17 cellular contexts compared by ENCODE assay signal in genomic region chr5:89901983-89902382, GRCh38.
DNase-seq lines count a peak whose midpoint lies in the region; ATAC-seq and TF ChIP-seq lines count a peak whose summit lies in the region.
"Had no signal": no experiment of that assay in that cellular context is flagged by ENCODE, and none has a peak within 500 bp of the region (broad histone marks: within the 10 kb centered on the region; RNA-seq: fewer than 3 reads in every experiment).

No MANE protein-coding gene starts in this region.

- peak overlapping the region; percentile 36 for H3K27ac ChIP-seq in vagina
- no peak overlapping the region for H3K27ac ChIP-seq in right lobe of liver
- H3K27ac ChIP-seq: SJSA1 had no signal

- TF ChIP-seq CTCF in vagina (IDR thresholded peaks at IDR 0.05) (no peak), right lobe of liver (IDR thresholded peaks at IDR 0.05) (no peak)

- H3K4me3 ChIP-seq in vagina = no peak overlapping the region
- no peak overlapping the region for H3K4me3 ChIP-seq in right lobe of liver
- H3K4me3 ChIP-seq: esophagus squamous epithelium, SJSA1 had no signal

- ATAC-seq in Right ventricle myocardium superior (ENCODE audit: poor library complexity) (peak; percentile 98), HG03342 (IDR thresholded peaks at IDR 0.05; ENCODE audit: unreplicated experiment) (no peak), right lobe of liver (no peak), HG03159 (IDR thresholded peaks at IDR 0.05; ENCODE audit: unreplicated experiment) (no peak)
- ATAC-seq: activated CD4-positive, CD25-positive, alpha-beta regulatory T cell treated with anti-CD3 and anti-CD28 coated beads, Interleukin-2, amount 50 U/mL, for 24 hours; left colon; naive thymus-derived CD8-positive, alpha-beta T cell had no signal

- intact Hi-C loops in Right ventricle myocardium superior (cut with DNase I) = no loop called here
- intact Hi-C loops in posterior cingulate gyrus (cut with DNase I) = no loop called here
- intact Hi-C loops in vagina (cut with DNase I) = no loop called here
- intact Hi-C loops in right lobe of liver (cut with DNase I) = no loop called here

- H3K36me3 ChIP-seq in vagina = no peaks in the 10 kb centered on the region
- no peaks in the 10 kb centered on the region for H3K36me3 ChIP-seq in right lobe of liver
- H3K36me3 ChIP-seq: esophagus squamous epithelium, SJSA1 had no signal

- H3K27me3 ChIP-seq in vagina = no peaks in the 10 kb centered on the region
- no peaks in the 10 kb centered on the region for H3K27me3 ChIP-seq in right lobe of liver
- H3K27me3 ChIP-seq: esophagus squamous epithelium, SJSA1 had no signal

- no peak for TF ChIP-seq POLR2A in vagina (IDR thresholded peaks at IDR 0.05)
- no peak for TF ChIP-seq POLR2A in right lobe of liver (IDR thresholded peaks at IDR 0.05)

- no peaks in the 10 kb centered on the region for H3K4me1 ChIP-seq in vagina
- no peaks in the 10 kb centered on the region for H3K4me1 ChIP-seq in right lobe of liver
- H3K4me1 ChIP-seq: esophagus squamous epithelium, SJSA1 had no signal

- H3K9me3 ChIP-seq in vagina = no peaks in the 10 kb centered on the region
- H3K9me3 ChIP-seq in right lobe of liver = no peaks in the 10 kb centered on the region
- H3K9me3 ChIP-seq: esophagus squamous epithelium, SJSA1 had no signal

- peak in 45 of 58 donors; percentile 0 to 71 (median 15) for DNase-seq in anterior cingulate cortex (lab: John Stamatoyannopoulos, UW)
- peak; percentile 37 for DNase-seq in Right ventricle myocardium superior
- peak in 7 of 10 donors; percentile 11 to 83 (median 50) for DNase-seq in posterior cingulate gyrus
- DNase-seq in vagina (ENCODE audit: extremely low spot score in 2 of 2) = no peak
- DNase-seq in right lobe of liver = no peak
- DNase-seq: activated naive CD4-positive, alpha-beta T cell treated with Interleukin-2 at 50 U/mL for 16 hours; DMS153; esophagus squamous epithelium; naive thymus-derived CD8-positive, alpha-beta T cell; NCI-H187 treated with DMSO at 0.1 percent for 48 hours; NCI-H510A treated with DMSO at 0.1 percent for 48 hours; stimulated activated CD4-positive, alpha-beta T cell treated with anti-CD3 and anti-CD28 coated beads, Interleukin-2, amount 100 ng/mL, for 24 hours had no signal

- 52% methylated on average over 4 of the region's 4 CpGs for WGBS in right lobe of liver (ENCODE audit: insufficient coverage, low coverage, low lambda C conversion rate, missing lambda C conversion rate)

Comparison
In these comparisons a context has a peak if more than half of its experiments do, and no peak if none do; other contexts are left out.
1. DNase-seq: peak in anterior cingulate cortex (45 of 58), Right ventricle myocardium superior (single experiment) and posterior cingulate gyrus (7 of 10); none in vagina (0 of 2) and right lobe of liver (0 of 3).